8 cellular contexts compared by ENCODE assay signal in genomic region chr2:64649626-64650025, GRCh38. TPM values are rescaled to one million over a fixed set of nuclear protein-coding genes. Genes with fewer than 3 reads are reported as not detected.
DNase-seq lines count a peak whose midpoint lies in the region; ATAC-seq and TF ChIP-seq lines count a peak whose summit lies in the region.

No MANE protein-coding gene starts in this region.

- H4K20me1 ChIP-seq in neural progenitor cell (ENCODE audit: low read depth), result peaks cover 74% of the 10 kb centered on the region

- H3K4me1 ChIP-seq in neural progenitor cell, result peaks cover 55% of the 10 kb centered on the region

- POLR2A ChIA-PET in CD4-positive, alpha-beta T cell (lab: Charles Lee), result interaction anchor here (0.7 to 12.6 kb wide), 7 partner anchors 10 to 125 kb away, joined by 5 to 395 read pairs (median 8); partner anchors contain the start of gene AFTPH

- ATAC-seq in CD4-positive, alpha-beta T cell (ENCODE audit: poor library complexity), result no peak
- no peak for ATAC-seq in HG03442 (IDR thresholded peaks at IDR 0.05; ENCODE audit: unreplicated experiment)
- ATAC-seq in GM21576 (IDR thresholded peaks at IDR 0.05; ENCODE audit: unreplicated experiment), result no peak

- H3K27me3 Mint-ChIP-seq in CD4-positive, alpha-beta T cell, result no peaks in the 10 kb centered on the region
- H3K27me3 Mint-ChIP-seq in neural progenitor cell (ENCODE audit: insufficient read depth, low read depth), result no peaks in the 10 kb centered on the region

- H3K36me3 ChIP-seq in neural progenitor cell, result no peaks in the 10 kb centered on the region

- H3K27ac ChIP-seq in CD4-positive, alpha-beta T cell (ENCODE audit: low read depth, low read length), result no peak overlapping the region
- peak overlapping the region; percentile 44 for H3K27ac ChIP-seq in epithelial cell of prostate
- H3K27ac ChIP-seq in neural progenitor cell, result peak overlapping the region; percentile 63

- CTCF ChIA-PET in CD4-positive, alpha-beta T cell (lab: Charles Lee), result interaction anchor here (0.9 to 1.3 kb wide), 4 partner anchors 10 to 185 kb away, joined by 3 to 5 read pairs (median 3); no protein-coding TSS in a partner anchor

- H3K4me2 ChIP-seq in neural progenitor cell, result peak overlapping the region; percentile 88

- peak overlapping the region; percentile 80 for H3K27ac Mint-ChIP-seq in CD4-positive, alpha-beta T cell
- peak overlapping the region; percentile 93 for H3K27ac Mint-ChIP-seq in neural progenitor cell

- no peaks in the 10 kb centered on the region for H3K27me3 ChIP-seq in CD4-positive, alpha-beta T cell (ENCODE audit: control insufficient read depth, insufficient read depth, low read length)
- no peaks in the 10 kb centered on the region for H3K27me3 ChIP-seq in neural progenitor cell

- peaks cover 64% of the 10 kb centered on the region for H3F3A ChIP-seq in neural progenitor cell (ENCODE audit: low read depth)

- H3K9me3 Mint-ChIP-seq in CD4-positive, alpha-beta T cell, result no peaks in the 10 kb centered on the region
- H3K9me3 Mint-ChIP-seq in neural progenitor cell, result no peaks in the 10 kb centered on the region

- no peak overlapping the region for H2AFZ ChIP-seq in neural progenitor cell (replicated peaks)

- peak overlapping the region; percentile 4 for H3K4me3 ChIP-seq in neural progenitor cell

- no peaks in the 10 kb centered on the region for H3K9me3 ChIP-seq in CD4-positive, alpha-beta T cell (ENCODE audit: control insufficient read depth, low read length)
- H3K9me3 ChIP-seq in neural progenitor cell (ENCODE audit: low read depth), result no peaks in the 10 kb centered on the region

- H3K4me1 Mint-ChIP-seq in CD4-positive, alpha-beta T cell (ENCODE audit: low read depth), result peaks cover 82% of the 10 kb centered on the region
- H3K4me1 Mint-ChIP-seq in neural progenitor cell, result peaks cover 70% of the 10 kb centered on the region

- H3K4me3 Mint-ChIP-seq in CD4-positive, alpha-beta T cell, result peak overlapping the region; percentile 70
- peak overlapping the region; percentile 62 for H3K4me3 Mint-ChIP-seq in neural progenitor cell

- no peak overlapping the region for H3K9ac ChIP-seq in neural progenitor cell

- no peak for TF ChIP-seq CTCF in CD4-positive, alpha-beta T cell (IDR thresholded peaks at IDR 0.05)
- TF ChIP-seq CTCF in neural progenitor cell (IDR thresholded peaks at IDR 0.05), result no peak

- H3K79me2 ChIP-seq in neural progenitor cell (ENCODE audit: low read depth), result peaks cover 82% of the 10 kb centered on the region

- H3K36me3 Mint-ChIP-seq in CD4-positive, alpha-beta T cell (ENCODE audit: low read depth), result peaks cover 11% of the 10 kb centered on the region
- no peaks in the 10 kb centered on the region for H3K36me3 Mint-ChIP-seq in neural progenitor cell

- intact Hi-C loops in CD4-positive, alpha-beta T cell (cut with DNase I, micrococcal nuclease), result loop anchor here (1.0 to 10.0 kb wide), 5 partner anchors 33 to 405 kb away; partner anchors contain the start of genes AFTPH (in 2 of the 2) and CEP68 (in 1 of the 2)

- no peak for DNase-seq in CD4-positive, alpha-beta T cell
- DNase-seq in NCI-H526 (lab: John Stamatoyannopoulos, UW) (peak; percentile 63), epithelial cell of prostate (ENCODE audit: low read depth, low spot score) (no peak), neural progenitor cell (ENCODE audit: low spot score) (peak; percentile 46), NCI-H748 treated with DMSO at 0.1 percent for 48 hours (lab: John Stamatoyannopoulos, UW) (no peak), HCEC 1CT (no peak)

RNA-seq across cellular contexts. Expression of gene SERTAD2, which starts 4.1 kb away (rescaled TPM):
- 10 to 100 TPM; 50.5 to 54.1 TPM for total RNA-seq in CD4-positive, alpha-beta T cell
- 12.2 and 19.1 TPM in 2 replicates for total RNA-seq in neural progenitor cell (ENCODE audit: low replicate concordance)

Comparison
In these comparisons a context has a peak if more than half of its experiments do, and no peak if none do; other contexts are left out.
1. DNase-seq: peak in NCI-H526 (2 of 2) and neural progenitor cell (single experiment); none in CD4-positive, alpha-beta T cell (0 of 10), epithelial cell of prostate (single experiment), NCI-H748 treated with DMSO at 0.1 percent for 48 hours (single experiment) and HCEC 1CT (single experiment).